ENCODE assay signal across 6 cellular contexts in genomic region chr20:35353646-35354045, GRCh38.
"Had no signal": no experiment of that assay in that cellular context is flagged by ENCODE, and none has a peak within 500 bp of the region (broad histone marks: within the 10 kb centered on the region; RNA-seq: fewer than 3 reads in every experiment).

No MANE protein-coding gene starts in this region.

- H3K4me3 ChIP-seq: GM23248, HAP-1 had no signal

- H2AFZ ChIP-seq: GM23248 had no signal

- H3K4me2 ChIP-seq: KMS-11 had no signal

- H3K27ac ChIP-seq: GM23248, KMS-11 had no signal

- H3K9me3 ChIP-seq: HAP-1 had no signal

- DNase-seq: GM23248, GOT3, H7, KBM-7 had no signal

- H3K9ac ChIP-seq: GM23248, KMS-11 had no signal
